In genomic region chr12:15534870-15535269, GRCh38 we compare ENCODE assay signal across 11 cellular contexts.
DNase-seq lines count a peak whose midpoint lies in the region; ATAC-seq and TF ChIP-seq lines count a peak whose summit lies in the region.
"Had no signal": no experiment of that assay in that cellular context is flagged by ENCODE, and none has a peak within 500 bp of the region (broad histone marks: within the 10 kb centered on the region; RNA-seq: fewer than 3 reads in every experiment).

No MANE protein-coding gene starts in this region.

- H3K4me3 Mint-ChIP-seq in activated T-cell treated with anti-CD3 and anti-CD28 coated beads, Interleukin-2, amount 50 U/mL, for 4 hours = peak overlapping the region; percentile 69
- no peak overlapping the region for H3K4me3 Mint-ChIP-seq in CD4-positive, alpha-beta memory T cell
- H3K4me3 Mint-ChIP-seq: nephron had no signal

- H3K36me3 ChIP-seq in transverse colon = no peaks in the 10 kb centered on the region
- no peaks in the 10 kb centered on the region for H3K36me3 ChIP-seq in CD4-positive, alpha-beta memory T cell (ENCODE audit: insufficient read depth, low read length)
- H3K36me3 ChIP-seq: cardiac muscle cell had no signal

- peak overlapping the region; percentile 46 to 70 (median 60) for H3K27ac ChIP-seq in transverse colon
- H3K27ac ChIP-seq in CD4-positive, alpha-beta memory T cell (ENCODE audit: low read depth, low read length) = no peak overlapping the region
- H3K27ac ChIP-seq: cardiac muscle cell had no signal

- no peak for ATAC-seq in activated T-cell treated with anti-CD3 and anti-CD28 coated beads, Interleukin-2, amount 50 U/mL, for 4 hours
- ATAC-seq in GM21390 (IDR thresholded peaks at IDR 0.05; ENCODE audit: unreplicated experiment) = no peak

- no peaks in the 10 kb centered on the region for H3K9me3 Mint-ChIP-seq in activated T-cell treated with anti-CD3 and anti-CD28 coated beads, Interleukin-2, amount 50 U/mL, for 4 hours
- H3K9me3 Mint-ChIP-seq in CD4-positive, alpha-beta memory T cell = no peaks in the 10 kb centered on the region
- H3K9me3 Mint-ChIP-seq: nephron had no signal

- CTCF ChIA-PET in CD4-positive, alpha-beta memory T cell (lab: Charles Lee; ENCODE audit: partially characterized antibody) = interaction anchor here (1.0 to 6.8 kb wide), 8 partner anchors 14 to 52 kb away, joined by 3 to 394 read pairs (median 10); no protein-coding TSS in a partner anchor

- 72 to 73% methylated on average over 4 to 5 of the region's 5 CpGs for WGBS in transverse colon (ENCODE audit: low coverage in 1 of 2), 2 donors

- no peak for TF ChIP-seq POLR2A in transverse colon (IDR thresholded peaks at IDR 0.05)

- POLR2A ChIA-PET in CD4-positive, alpha-beta memory T cell (lab: Charles Lee; ENCODE audit: partially characterized antibody) = interaction anchor here (0.7 to 6.3 kb wide), 15 partner anchors 12 to 765 kb away, joined by 3 to 78 read pairs (median 4); no protein-coding TSS in a partner anchor

- no peaks in the 10 kb centered on the region for H3K36me3 Mint-ChIP-seq in activated T-cell treated with anti-CD3 and anti-CD28 coated beads, Interleukin-2, amount 50 U/mL, for 4 hours (ENCODE audit: insufficient read depth)
- H3K36me3 Mint-ChIP-seq in CD4-positive, alpha-beta memory T cell = peaks cover 2 to 5% of the 10 kb centered on the region in 2 donors

- in situ Hi-C loops in transverse colon (cut with MboI; ENCODE audit: low pct_ligation_motif_present in 1 of 4, low pct_unique_long_range_greater_than_20kb in 1 of 4, low sequenced_read_pairs in 3 of 4) = loop anchor here (5.0 to 10.0 kb wide), 3 partner anchors 47 to 52 kb away; no protein-coding TSS in a partner anchor

- H3K4me1 Mint-ChIP-seq in activated T-cell treated with anti-CD3 and anti-CD28 coated beads, Interleukin-2, amount 50 U/mL, for 4 hours (ENCODE audit: low read depth) = peaks cover 24% of the 10 kb centered on the region
- peaks cover 8 to 16% (median 13%) of the 10 kb centered on the region in 4 donors for H3K4me1 Mint-ChIP-seq in CD4-positive, alpha-beta memory T cell

- no peak overlapping the region for H3K4me3 ChIP-seq in transverse colon
- H3K4me3 ChIP-seq in CD4-positive, alpha-beta memory T cell (ENCODE audit: low read length in 2 of 2) = peak overlapping the region in 1 of 2 donors; percentile 32
- H3K4me3 ChIP-seq: cardiac muscle cell had no signal

- TF ChIP-seq EP300 in transverse colon (IDR thresholded peaks at IDR 0.05; ENCODE audit: low read depth) = no peak

- peak overlapping the region in 2 of 7 donors; percentile 59 to 95 for H3K27ac Mint-ChIP-seq in CD4-positive, alpha-beta memory T cell

- no peaks in the 10 kb centered on the region for H3K9me3 ChIP-seq in transverse colon
- no peaks in the 10 kb centered on the region for H3K9me3 ChIP-seq in CD4-positive, alpha-beta memory T cell (ENCODE audit: control insufficient read depth in 1 of 2, low read length in 2 of 2)

- H3K27me3 ChIP-seq in transverse colon = no peaks in the 10 kb centered on the region
- no peaks in the 10 kb centered on the region for H3K27me3 ChIP-seq in CD4-positive, alpha-beta memory T cell (ENCODE audit: insufficient read depth, low read length)
- H3K27me3 ChIP-seq: cardiac muscle cell had no signal

- TF ChIP-seq CTCF in transverse colon (IDR thresholded peaks at IDR 0.05) = no peak

- peaks cover 0 to 41% (median 21%) of the 10 kb centered on the region in 4 donors for H3K4me1 ChIP-seq in transverse colon
- peaks cover 36% of the 10 kb centered on the region for H3K4me1 ChIP-seq in CD4-positive, alpha-beta memory T cell (ENCODE audit: insufficient read depth, low read length)

- intact Hi-C loops in transverse colon (cut with DNase I; ENCODE audit: low total_unique reads) = no loop called here
- intact Hi-C loops in CD4-positive, alpha-beta memory T cell (cut with micrococcal nuclease) = loop anchor here (1.0 to 5.0 kb wide), 3 partner anchors 27 to 362 kb away; partner anchors contain the start of gene EPS8

- no peaks in the 10 kb centered on the region for H3K27me3 Mint-ChIP-seq in activated T-cell treated with anti-CD3 and anti-CD28 coated beads, Interleukin-2, amount 50 U/mL, for 4 hours (ENCODE audit: low read depth)
- no peaks in the 10 kb centered on the region for H3K27me3 Mint-ChIP-seq in CD4-positive, alpha-beta memory T cell

- no peak for DNase-seq in activated T-cell treated with anti-CD3 and anti-CD28 coated beads, Interleukin-2, amount 50 U/mL, for 4 hours
- DNase-seq in activated T-cell treated with anti-CD3 and anti-CD28 coated beads, Interleukin-2, amount 50 U/mL, for 1 hour = no peak
- DNase-seq in OCI-M1 (lab: John Stamatoyannopoulos, UW) = peak; percentile 68
- peak; percentile 73 for DNase-seq in iris pigment epithelial cell (ENCODE audit: low read depth)
- DNase-seq in transverse colon = no peak
- DNase-seq in CD4-positive, alpha-beta memory T cell = no peak
- DNase-seq in dedifferentiated amniotic fluid mesenchymal stem cell (ENCODE audit: extremely low spot score) = no peak
- DNase-seq: NCI-H226 had no signal

Comparison
In these comparisons a context has a peak if more than half of its experiments do, and no peak if none do; other contexts are left out.
1. DNase-seq: peak in OCI-M1 (single experiment) and iris pigment epithelial cell (single experiment); none in activated T-cell treated with anti-CD3 and anti-CD28 coated beads, Interleukin-2, amount 50 U/mL, for 4 hours (single experiment), activated T-cell treated with anti-CD3 and anti-CD28 coated beads, Interleukin-2, amount 50 U/mL, for 1 hour (single experiment), transverse colon (single experiment), CD4-positive, alpha-beta memory T cell (0 of 5) and dedifferentiated amniotic fluid mesenchymal stem cell (single experiment).